Comparison of ENCODE assay signal across 7 cellular contexts in the genomic region with DNA sequence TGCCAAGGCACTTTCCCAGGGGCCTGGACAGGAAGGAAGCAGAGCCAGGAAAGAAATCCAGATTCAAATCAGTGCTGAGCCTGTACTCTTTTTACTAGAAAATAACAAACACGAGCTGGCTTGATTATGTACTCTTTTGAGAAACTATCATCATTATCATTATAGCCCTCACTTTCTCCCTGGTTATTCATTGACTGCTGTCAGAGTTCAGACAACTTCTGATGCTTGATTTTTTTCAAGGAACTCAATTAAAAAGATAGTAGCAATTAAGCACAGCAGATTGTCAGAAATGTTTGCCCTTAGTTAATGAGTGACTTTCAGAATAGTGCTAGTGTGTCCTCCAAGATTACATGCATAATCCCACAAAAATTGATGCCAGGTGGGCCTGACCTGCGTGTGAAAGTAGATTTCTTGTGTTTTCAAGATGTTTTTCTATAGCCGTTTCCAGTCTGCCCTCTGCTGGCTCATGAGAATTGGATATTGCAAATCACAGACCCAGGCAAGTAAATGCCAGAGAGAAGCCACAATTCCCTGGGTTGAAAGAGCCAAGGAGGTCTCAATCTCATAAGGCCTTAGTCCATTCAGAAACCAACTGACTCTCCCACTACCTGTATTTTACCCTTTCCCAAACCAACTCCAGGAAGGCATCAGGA. TPM values are rescaled to one million over a fixed set of nuclear protein-coding genes. Genes with fewer than 3 reads are reported as not detected.
DNase-seq lines count a peak whose midpoint lies in the region; ATAC-seq, FAIRE-seq and TF ChIP-seq lines count a peak whose summit lies in the region.

No MANE protein-coding gene starts in this region.

- DNase-seq in GM13976 (ENCODE audit: low spot score) (no peak), K562 (ENCODE audit: extremely low read depth in 1 of 4, low spot score in 3 of 4) (no peak), osteoblast (ENCODE audit: insufficient read length, low spot score, missing footprints) (no peak)
- DNase-seq in activated T-cell treated with anti-CD3 and anti-CD28 coated beads, Interleukin-2, amount 50 U/mL, for 4 hours, result no peak
- DNase-seq in T-helper 2 cell treated with Interferon-gamma antibody and Interleukin-4, amounts not matched to agents 5 μg/mL and 100 μg/mL, for 36 hours (ENCODE audit: low spot score), result no peak

- H3K9me3 Mint-ChIP-seq in activated T-cell treated with anti-CD3 and anti-CD28 coated beads, Interleukin-2, amount 50 U/mL, for 4 hours, result no peaks in the 10 kb centered on the region
- no peaks in the 10 kb centered on the region for H3K9me3 Mint-ChIP-seq in T-helper 2 cell treated with Interferon-gamma antibody and Interleukin-4, amounts not matched to agents 5 μg/mL and 100 μg/mL, for 36 hours

- no peak for TF ChIP-seq POLR2A in K562 (conservative IDR thresholded peaks at IDR 0.05)

- H3K27ac ChIP-seq in K562 (ENCODE audit: extremely low read depth, low read depth, low read length), result no peak overlapping the region
- no peak overlapping the region for H3K27ac ChIP-seq in osteoblast (ENCODE audit: low read depth, low read length)

- no peak overlapping the region for H3K27ac Mint-ChIP-seq in T-helper 2 cell treated with Interferon-gamma antibody and Interleukin-4, amounts not matched to agents 5 μg/mL and 100 μg/mL, for 36 hours

- TF ChIP-seq EP300 in Ishikawa (IDR thresholded peaks at IDR 0.05; ENCODE audit: borderline replicate concordance), result no peak
- TF ChIP-seq EP300 in K562 (IDR thresholded peaks at IDR 0.05; ENCODE audit: low read length), result no peak

- H3K4me2 ChIP-seq in K562 (ENCODE audit: insufficient read depth, low read length), result no peak overlapping the region
- no peak overlapping the region for H3K4me2 ChIP-seq in osteoblast (ENCODE audit: insufficient read depth, low read length)

- no peak overlapping the region for H3K4me3 ChIP-seq in K562
- H3K4me3 ChIP-seq in osteoblast (ENCODE audit: insufficient read depth, low read length), result no peak overlapping the region

- no peaks in the 10 kb centered on the region for H3K27me3 Mint-ChIP-seq in activated T-cell treated with anti-CD3 and anti-CD28 coated beads, Interleukin-2, amount 50 U/mL, for 4 hours (ENCODE audit: low read depth)
- H3K27me3 Mint-ChIP-seq in T-helper 2 cell treated with Interferon-gamma antibody and Interleukin-4, amounts not matched to agents 5 μg/mL and 100 μg/mL, for 36 hours (ENCODE audit: low read depth), result no peaks in the 10 kb centered on the region

- H3K4me1 Mint-ChIP-seq in activated T-cell treated with anti-CD3 and anti-CD28 coated beads, Interleukin-2, amount 50 U/mL, for 4 hours (ENCODE audit: low read depth), result no peaks in the 10 kb centered on the region
- H3K4me1 Mint-ChIP-seq in T-helper 2 cell treated with Interferon-gamma antibody and Interleukin-4, amounts not matched to agents 5 μg/mL and 100 μg/mL, for 36 hours (ENCODE audit: low read depth), result no peaks in the 10 kb centered on the region

- H3K36me3 ChIP-seq in K562 (ENCODE audit: control insufficient read depth, insufficient read depth, low read length) (no peaks in the 10 kb centered on the region), osteoblast (ENCODE audit: insufficient read depth, low read length) (no peaks in the 10 kb centered on the region)

- CTCF ChIA-PET in K562 (lab: Yijun Ruan, JAX; ENCODE audit: low intra/inter-chr PET ratio), result no interaction called here

- no TSS peak for BruUV-seq in K562 (replicated peaks; lab: Mats Ljungman, UMichigan)

- TF ChIP-seq RAD21 in Ishikawa (IDR thresholded peaks at IDR 0.05; ENCODE audit: low read depth) (peak; percentile 18; the same call in 1 of the 2 replicates), K562 (CRISPR knock-in tag; conservative IDR thresholded peaks at IDR 0.05 in 1 of 2, IDR thresholded peaks at IDR 0.05 in 1 of 2) (peak in 1 of 2 experiments; percentile 11; a peak in 1 of 4 replicates)

- no peaks in the 10 kb centered on the region for H3K4me1 ChIP-seq in K562 (replicated peaks in 1 of 2; ENCODE audit: control insufficient read depth in 2 of 2, insufficient read depth in 2 of 2, low read length in 2 of 2)
- no peaks in the 10 kb centered on the region for H3K4me1 ChIP-seq in osteoblast (ENCODE audit: insufficient read depth, low read length)

- ATAC-seq in K562 (peak; percentile 42; the same call in 1 of the 3 replicates), GM21447 (IDR thresholded peaks at IDR 0.05; ENCODE audit: unreplicated experiment) (no peak)
- ATAC-seq in activated T-cell treated with anti-CD3 and anti-CD28 coated beads, Interleukin-2, amount 50 U/mL, for 4 hours, result no peak

- H4K20me1 ChIP-seq in K562 (replicated peaks; ENCODE audit: control insufficient read depth, insufficient read depth, low read length), result no peaks in the 10 kb centered on the region
- H4K20me1 ChIP-seq in osteoblast (ENCODE audit: insufficient read depth, low read length), result no peaks in the 10 kb centered on the region

- in situ Hi-C loops in GM13976 (cut with MboI; ENCODE audit: low sequenced_read_pairs, unreplicated experiment), result loop anchor here (25.0 kb wide), 1 partner anchor 854 kb away; no protein-coding TSS in a partner anchor
- in situ Hi-C loops in K562 (cut with MboI), result no loop called here

- no peak overlapping the region for H3K9ac ChIP-seq in K562 (ENCODE audit: insufficient read depth in 1 of 2, low read depth in 2 of 2, low read length in 2 of 2)

- H3K4me3 Mint-ChIP-seq in activated T-cell treated with anti-CD3 and anti-CD28 coated beads, Interleukin-2, amount 50 U/mL, for 4 hours, result no peak overlapping the region
- H3K4me3 Mint-ChIP-seq in T-helper 2 cell treated with Interferon-gamma antibody and Interleukin-4, amounts not matched to agents 5 μg/mL and 100 μg/mL, for 36 hours, result no peak overlapping the region

- TF ChIP-seq CTCF in GM13976 (IDR thresholded peaks at IDR 0.05; ENCODE audit: borderline replicate concordance, control extremely low read depth, extremely low read depth, insufficient read depth, missing control alignments) (peak; percentile 51), K562 (IDR thresholded peaks at IDR 0.05 in 2 of 3, conservative IDR thresholded peaks at IDR 0.05 in 1 of 3; ENCODE audit: insufficient read depth in 2 of 3, low read depth in 1 of 3, low read length in 3 of 3) (peak in 2 of 3 experiments; percentile 22 to 29; a peak in 3 of 6 replicates), osteoblast (IDR thresholded peaks at IDR 0.05; ENCODE audit: extremely low read depth, low read depth, low read length) (peak; percentile 41)

- FAIRE-seq in K562 (lab: Jason Lieb, UNC), result no peak

- H3K27me3 ChIP-seq in K562 (ENCODE audit: control insufficient read depth in 2 of 2, insufficient read depth in 2 of 2, low read length in 2 of 2), result no peaks in the 10 kb centered on the region
- H3K27me3 ChIP-seq in osteoblast (ENCODE audit: insufficient read depth, low read length), result no peaks in the 10 kb centered on the region

- intact Hi-C loops in K562 (cut with micrococcal nuclease), result no loop called here

- no peaks in the 10 kb centered on the region for H3K79me2 ChIP-seq in K562 (ENCODE audit: control insufficient read depth, insufficient read depth, low read length)
- no peaks in the 10 kb centered on the region for H3K79me2 ChIP-seq in osteoblast (ENCODE audit: insufficient read depth, low read length)

- H2AFZ ChIP-seq in K562 (ENCODE audit: low read depth, low read length) (no peak overlapping the region), osteoblast (ENCODE audit: low read length) (no peak overlapping the region)

- POLR2A ChIA-PET in K562 (lab: Yijun Ruan, JAX), result no interaction called here

- H3K36me3 Mint-ChIP-seq in activated T-cell treated with anti-CD3 and anti-CD28 coated beads, Interleukin-2, amount 50 U/mL, for 4 hours (ENCODE audit: insufficient read depth), result peaks cover 2% of the 10 kb centered on the region
- no peaks in the 10 kb centered on the region for H3K36me3 Mint-ChIP-seq in T-helper 2 cell treated with Interferon-gamma antibody and Interleukin-4, amounts not matched to agents 5 μg/mL and 100 μg/mL, for 36 hours (ENCODE audit: low read depth)

- WGBS in K562 (ENCODE audit: insufficient coverage, low coverage, missing lambda C conversion rate), result 6% methylated on average over 3 of the region's 3 CpGs

- no peaks in the 10 kb centered on the region for H3K9me3 ChIP-seq in K562 (replicated peaks; ENCODE audit: control insufficient read depth, insufficient read depth, low read depth, low read length)
- H3K9me3 ChIP-seq in osteoblast (ENCODE audit: low read depth, low read length), result no peaks in the 10 kb centered on the region

- H3K9me1 ChIP-seq in K562 (ENCODE audit: control insufficient read depth, insufficient read depth, low read length), result no peaks in the 10 kb centered on the region

TF ChIP-seq in Ishikawa, 13 proteins besides CTCF, POLR2A, EP300 and RAD21 (continues in another document):
- TF ChIP-seq TAF1 (IDR thresholded peaks at IDR 0.05; ENCODE audit: low read depth) (no peak), ZBTB7A (IDR thresholded peaks at IDR 0.05; ENCODE audit: low read depth) (no peak), TCF12 (IDR thresholded peaks at IDR 0.05; ENCODE audit: low read depth) (no peak), FOXM1 (IDR thresholded peaks at IDR 0.05; ENCODE audit: borderline replicate concordance, low read depth) (no peak)

TF ChIP-seq in K562, 482 proteins besides CTCF, POLR2A, EP300 and RAD21 (continues in another document):
- TF ChIP-seq MEF2D (tag; conservative IDR thresholded peaks at IDR 0.05; ENCODE audit: low read depth), result no peak
- TF ChIP-seq ZSCAN29 (IDR thresholded peaks at IDR 0.05), result no peak

RNA-seq across cellular contexts. Expression of a gene that starts 14.3 kb away (rescaled TPM):
- 4.6 and 8.8 TPM in 2 replicates for total RNA-seq in K562 (2011; cell fraction: chromatin; rRNA removed; ENCODE audit: low replicate concordance)
- total RNA-seq in K562 (2011; cell fraction: nucleolus; rRNA removed), result 4.2 and 7.2 TPM in 2 replicates
- total RNA-seq in K562 (2011; cell fraction: nucleoplasm; rRNA removed), result 7.3 and 10.0 TPM in 2 replicates
- total RNA-seq in K562 (2014; rRNA removed) (34.4 and 35.2 TPM in 2 replicates), K562 (2014; rRNA removed; fragmentation: Illumina TruSeq; extraction: Trizol) (19.1 and 20.7 TPM in 2 replicates), K562 (2015; rRNA removed; fragmentation: Illumina TruSeq; extraction: Trizol) (22.4 and 22.6 TPM in 2 replicates), K562 (2021) (24.6 and 24.9 TPM in 2 replicates), osteoblast (8.7 and 12.7 TPM in 2 replicates)
- polyA plus RNA-seq in K562 (2011; rRNA removed) (17.3 and 27.1 TPM in 2 replicates), K562 (2014; fragmentation: Illumina TruSeq; extraction: Trizol) (32.8 and 46.9 TPM in 2 replicates), K562 (2014; fragmentation: Nextera tagmentation; extraction: Ambion mirVana) (10 to 100 TPM; 53.0 to 61.1 TPM), K562 (2014; rRNA removed) (32.7 and 32.9 TPM in 2 replicates)
- 28.2 and 28.6 TPM in 2 replicates for polyA plus RNA-seq in K562 (2011; cell fraction: cytosol; rRNA removed)
- 10.3 and 11.9 TPM in 2 replicates for polyA plus RNA-seq in K562 (2011; cell fraction: nucleus; rRNA removed)
- polyA plus RNA-seq in K562 (2012), result 31.1 and 32.5 TPM in 2 replicates
- 18.9 and 29.8 TPM in 2 replicates for polyA minus RNA-seq in K562 (2011; rRNA and poly(A)+ RNA removed)
- 7.4 and 16.0 TPM in 2 replicates for polyA minus RNA-seq in K562 (2011; cell fraction: cytosol; rRNA and poly(A)+ RNA removed)
- 2.4 and 3.9 TPM in 2 replicates for polyA minus RNA-seq in K562 (2011; cell fraction: nucleus; rRNA and poly(A)+ RNA removed)
- total RNA-seq in activated T-cell treated with anti-CD3 and anti-CD28 coated beads, Interleukin-2, amount 50 U/mL, for 4 hours, result 10 to 100 TPM in 1 of 3 donors, 1 to 10 TPM in 2; 4.5 to 12.4 (median 7.9) TPM
